1 cellular context compared by ENCODE assay signal in genomic region chr14:85214471-85214870, GRCh38.
TF ChIP-seq lines count a peak whose summit lies in the region.

No MANE protein-coding gene starts in this region.

TF ChIP-seq in SK-N-SH, 30 proteins besides CTCF, POLR2A, EP300 and RAD21 (continued from another document):
- TF ChIP-seq REST (IDR thresholded peaks at IDR 0.05; ENCODE audit: low read depth, low read length) (no peak), PBX3 (IDR thresholded peaks at IDR 0.05) (peak; percentile 13; the same call in 1 of the 2 replicates), USF2 (IDR thresholded peaks at IDR 0.05; ENCODE audit: borderline replicate concordance, low read depth, low read length) (no peak), RFX5 (IDR thresholded peaks at IDR 0.05; ENCODE audit: low read length) (no peak), FOSL2 (IDR thresholded peaks at IDR 0.05; ENCODE audit: borderline replicate concordance, low read depth) (peak; percentile 4; the same call in 1 of the 2 replicates)
